ENCODE assay signal across 16 cellular contexts in genomic region chr11:64712430-64713030, GRCh38. TPM values are rescaled to one million over a fixed set of nuclear protein-coding genes. Genes with fewer than 3 reads are reported as not detected.
DNase-seq lines count a peak whose midpoint lies in the region; ATAC-seq lines count a peak whose summit lies in the region.
"Had no signal": no experiment of that assay in that cellular context is flagged by ENCODE, and none has a peak within 500 bp of the region (broad histone marks: within the 10 kb centered on the region; RNA-seq: fewer than 3 reads in every experiment).

No MANE protein-coding gene starts in this region.

- peaks cover 70% of the 10 kb centered on the region for H3K27me3 Mint-ChIP-seq in stimulated activated naive CD8-positive, alpha-beta T cell treated with anti-CD3 and anti-CD28 coated beads, Interleukin-15, Interleukin-2, amounts not matched to agents 100 ng/mL and 50 ng/mL, for 24 hours
- H3K27me3 Mint-ChIP-seq in T-helper 17 cell = peaks cover 85% of the 10 kb centered on the region

- H3K4me1 Mint-ChIP-seq in stimulated activated naive CD8-positive, alpha-beta T cell treated with anti-CD3 and anti-CD28 coated beads, Interleukin-15, Interleukin-2, amounts not matched to agents 100 ng/mL and 50 ng/mL, for 24 hours (ENCODE audit: low read depth) = peaks cover 20% of the 10 kb centered on the region
- H3K4me1 Mint-ChIP-seq in T-helper 17 cell = peaks cover 21% of the 10 kb centered on the region

- no peaks in the 10 kb centered on the region for H3K9me3 ChIP-seq in T-helper 17 cell (ENCODE audit: control insufficient read depth, low read length, poor library complexity, severe bottlenecking)
- no peaks in the 10 kb centered on the region for H3K9me3 ChIP-seq in iPS-20b (ENCODE audit: insufficient read depth, low read depth, low read length)

- no peak for ATAC-seq in stimulated activated naive CD8-positive, alpha-beta T cell treated with anti-CD3 and anti-CD28 coated beads, Interleukin-15, Interleukin-2, amounts not matched to agents 100 U/mL and 50 U/mL, for 24 hours
- ATAC-seq in T-helper 17 cell = peak; percentile 43
- ATAC-seq in HG02623 (IDR thresholded peaks at IDR 0.05; ENCODE audit: unreplicated experiment) = no peak
- ATAC-seq in GM21526 (IDR thresholded peaks at IDR 0.05; ENCODE audit: low FRiP score, unreplicated experiment) = no peak
- ATAC-seq: stimulated activated memory B cell treated with anti-CD40 and anti-IgM and Interleukin-4, amounts not matched to agents 10 μg/mL and 1 μg/mL and 100 μg/mL, for 72 hours had no signal

- H3K4me3 ChIP-seq in iPS-20b (ENCODE audit: low read length) = peak overlapping the region; percentile 49; the same call in 1 of the 2 replicates
- H3K4me3 ChIP-seq: cardiac muscle cell had no signal

- H3K4me3 Mint-ChIP-seq in stimulated activated naive CD8-positive, alpha-beta T cell treated with anti-CD3 and anti-CD28 coated beads, Interleukin-15, Interleukin-2, amounts not matched to agents 100 ng/mL and 50 ng/mL, for 24 hours = peak overlapping the region; percentile 27
- H3K4me3 Mint-ChIP-seq in T-helper 17 cell = peak overlapping the region; percentile 70

- H3K27ac Mint-ChIP-seq in stimulated activated naive CD8-positive, alpha-beta T cell treated with anti-CD3 and anti-CD28 coated beads, Interleukin-15, Interleukin-2, amounts not matched to agents 100 ng/mL and 50 ng/mL, for 24 hours = no peak overlapping the region
- H3K27ac Mint-ChIP-seq in T-helper 17 cell = no peak overlapping the region
- H3K27ac Mint-ChIP-seq: stimulated activated memory B cell treated with anti-CD40 and anti-IgM and Interleukin-4, amounts not matched to agents 10 μg/mL and 1 μg/mL and 100 μg/mL, for 72 hours had no signal

- no peak for DNase-seq in stimulated activated naive CD8-positive, alpha-beta T cell treated with anti-CD3 and anti-CD28 coated beads, Interleukin-15, Interleukin-2, amounts not matched to agents 100 U/mL and 50 U/mL, for 24 hours
- DNase-seq in T-helper 17 cell = no peak
- no peak for DNase-seq in NCI-H69 (lab: John Stamatoyannopoulos, UW)
- DNase-seq in NCI-H2227 (lab: John Stamatoyannopoulos, UW; ENCODE audit: unreplicated experiment) = no peak
- DNase-seq: activated naive CD4-positive, alpha-beta T cell treated with anti-CD3 and anti-CD28 coated beads, Interleukin-2, amount 50 U/mL, for 16 hours; NCI-H1048; SHP77 had no signal

- H3K9me3 Mint-ChIP-seq in stimulated activated naive CD8-positive, alpha-beta T cell treated with anti-CD3 and anti-CD28 coated beads, Interleukin-15, Interleukin-2, amounts not matched to agents 100 ng/mL and 50 ng/mL, for 24 hours = no peaks in the 10 kb centered on the region
- H3K9me3 Mint-ChIP-seq: stimulated activated memory B cell treated with anti-CD40 and anti-IgM and Interleukin-4, amounts not matched to agents 10 μg/mL and 1 μg/mL and 100 μg/mL, for 72 hours had no signal

- no peak overlapping the region for H3K9ac ChIP-seq in iPS-20b (ENCODE audit: low read depth, low read length)

- no peaks in the 10 kb centered on the region for H3K36me3 Mint-ChIP-seq in stimulated activated naive CD8-positive, alpha-beta T cell treated with anti-CD3 and anti-CD28 coated beads, Interleukin-15, Interleukin-2, amounts not matched to agents 100 ng/mL and 50 ng/mL, for 24 hours (ENCODE audit: low read depth)
- H3K36me3 Mint-ChIP-seq in T-helper 17 cell (ENCODE audit: low read depth) = peaks cover 17% of the 10 kb centered on the region
- H3K36me3 Mint-ChIP-seq: stimulated activated memory B cell treated with anti-CD40 and anti-IgM and Interleukin-4, amounts not matched to agents 10 μg/mL and 1 μg/mL and 100 μg/mL, for 72 hours had no signal

- H3K4me1 ChIP-seq in iPS-20b (ENCODE audit: insufficient read depth, low read length) = peaks cover 13% of the 10 kb centered on the region; the same call in 1 of the 2 replicates

- H3K36me3 ChIP-seq in iPS-20b (ENCODE audit: insufficient read depth, low read depth, low read length) = no peaks in the 10 kb centered on the region
- H3K36me3 ChIP-seq: cardiac muscle cell had no signal

- H3K27me3 ChIP-seq in iPS-20b (ENCODE audit: insufficient read depth, low read length) = peaks cover 82% of the 10 kb centered on the region

- H3K27ac ChIP-seq in iPS-20b (ENCODE audit: low read length) = no peak overlapping the region
- H3K27ac ChIP-seq: cardiac muscle cell had no signal

RNA-seq across cellular contexts. Expression of gene NRXN2, which starts 10.5 kb away (rescaled TPM):
- total RNA-seq in T-helper 17 cell = under 1 TPM; 0.21 to 0.32 TPM
- total RNA-seq: lung microvascular endothelial cell had no signal

RNA-seq across cellular contexts. Expression of gene RASGRP2, which starts 31.4 kb away (rescaled TPM):
- total RNA-seq in T-helper 17 cell = 100 to 1,000 TPM; 464 to 502 TPM
- total RNA-seq: Daoy, IMR-90 had no signal

RNA-seq across cellular contexts. Expression of gene PYGM, which starts 47.2 kb away (rescaled TPM):
- total RNA-seq in T-helper 17 cell = 10 to 100 TPM; 11.8 to 27.1 TPM
- total RNA-seq: Daoy had no signal
